Comparison of ENCODE assay signal across 8 cellular contexts in the genomic region with DNA sequence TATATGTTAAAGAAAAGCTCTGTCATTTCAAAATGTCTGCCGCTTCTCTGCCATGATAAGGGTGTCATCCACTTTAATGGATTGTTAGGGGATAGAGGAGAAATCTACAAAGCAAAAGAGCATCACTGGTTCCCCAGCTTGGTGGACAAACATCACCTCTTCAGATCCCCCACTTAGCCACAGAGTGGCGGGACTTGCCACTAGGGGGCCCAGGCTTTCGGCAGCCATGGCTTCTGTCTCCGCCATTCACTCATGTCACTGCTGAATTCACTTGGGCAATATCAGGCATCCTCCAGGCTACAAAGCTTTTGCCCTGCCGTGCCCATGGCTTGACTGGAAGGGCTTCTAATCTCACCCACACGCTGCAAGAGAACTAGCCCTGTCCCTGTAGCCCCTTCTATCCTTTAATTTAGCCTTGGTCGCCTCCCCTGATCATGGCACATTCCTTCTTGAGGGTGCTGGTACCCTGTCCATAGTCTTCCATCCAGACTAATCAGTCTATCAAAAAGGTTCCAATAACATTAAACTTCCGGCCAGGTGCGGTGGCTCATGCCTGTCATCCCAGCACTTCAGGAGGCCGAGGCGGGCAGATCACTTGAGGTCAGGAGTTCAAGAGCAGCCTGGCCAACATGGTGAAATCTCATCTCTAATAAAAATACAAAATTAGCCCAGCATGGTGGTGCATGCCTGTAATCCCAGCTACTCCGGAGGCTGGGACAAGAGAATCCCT. TPM values are rescaled to one million over a fixed set of nuclear protein-coding genes. Genes with fewer than 3 reads are reported as not detected.
A peak's percentile ranks its signal among the peaks of the same experiment; 100 is the strongest.
DNase-seq lines count a peak whose midpoint lies in the region; ATAC-seq, FAIRE-seq and TF ChIP-seq lines count a peak whose summit lies in the region.

No MANE protein-coding gene starts in this region.

- no peak overlapping the region for H3K4me3 Mint-ChIP-seq in GM23338
- H3K4me3 Mint-ChIP-seq in activated T-cell treated with anti-CD3 and anti-CD28 coated beads, Interleukin-2, amount 50 U/mL, for 4 hours, result no peak overlapping the region

- H3K36me3 Mint-ChIP-seq in GM23338 (ENCODE audit: low read depth), result peaks cover 9% of the 10 kb centered on the region; the same call in 2 of the 3 replicates
- no peaks in the 10 kb centered on the region for H3K36me3 Mint-ChIP-seq in activated T-cell treated with anti-CD3 and anti-CD28 coated beads, Interleukin-2, amount 50 U/mL, for 4 hours (ENCODE audit: insufficient read depth)

- H3K27me3 Mint-ChIP-seq in GM23338 (ENCODE audit: insufficient read depth, low read depth, poor library complexity), result peaks cover 15% of the 10 kb centered on the region
- no peaks in the 10 kb centered on the region for H3K27me3 Mint-ChIP-seq in activated T-cell treated with anti-CD3 and anti-CD28 coated beads, Interleukin-2, amount 50 U/mL, for 4 hours (ENCODE audit: low read depth)

- no peaks in the 10 kb centered on the region for H3F3A ChIP-seq in GM23338 (replicated peaks; ENCODE audit: low read depth)

- WGBS in pancreas, 2 donors, result 47 to 52% methylated on average over 12 of the region's 12 CpGs
- WGBS in upper lobe of left lung, 2 donors, result 55 to 69% methylated on average over 10 to 12 of the region's 12 CpGs

- H3K9me3 ChIP-seq in OCI-LY7 (ENCODE audit: low read length) (no peaks in the 10 kb centered on the region), pancreas (no peaks in the 10 kb centered on the region), upper lobe of left lung (no peaks in the 10 kb centered on the region)

- H3K79me2 ChIP-seq in GM23338 (replicated peaks; ENCODE audit: insufficient read depth), result no peaks in the 10 kb centered on the region
- no peaks in the 10 kb centered on the region for H3K79me2 ChIP-seq in OCI-LY7 (ENCODE audit: insufficient read depth, low read depth, low read length)

- H3K9me3 Mint-ChIP-seq in GM23338, result no peaks in the 10 kb centered on the region
- no peaks in the 10 kb centered on the region for H3K9me3 Mint-ChIP-seq in activated T-cell treated with anti-CD3 and anti-CD28 coated beads, Interleukin-2, amount 50 U/mL, for 4 hours

- FAIRE-seq in pancreas (lab: Jason Lieb, UNC), result no peak

- H3K9me2 ChIP-seq in GM23338 (ENCODE audit: insufficient read depth) (no peaks in the 10 kb centered on the region), OCI-LY7 (ENCODE audit: insufficient read depth, low read length) (no peaks in the 10 kb centered on the region)

- H4K20me1 ChIP-seq in GM23338 (replicated peaks; ENCODE audit: insufficient read depth), result no peaks in the 10 kb centered on the region; the same call in 1 of the 2 replicates
- no peaks in the 10 kb centered on the region for H4K20me1 ChIP-seq in OCI-LY7 (ENCODE audit: insufficient read depth, low read length)

- ATAC-seq in GM23338 (peak; percentile 70), pancreas (peak; percentile 58 to 94 (median 84)), upper lobe of left lung (ENCODE audit: low FRiP score in 2 of 2) (peak in 1 of 2 donors; percentile 79)
- peak; percentile 92 for ATAC-seq in activated T-cell treated with anti-CD3 and anti-CD28 coated beads, Interleukin-2, amount 50 U/mL, for 4 hours

- POLR2A ChIA-PET in OCI-LY7 (lab: Charles Lee), result no interaction called here

- H3K27me3 ChIP-seq in GM23338 (ENCODE audit: insufficient read depth), result no peaks in the 10 kb centered on the region
- H3K27me3 ChIP-seq in pancreas, result no peaks in the 10 kb centered on the region
- H3K27me3 ChIP-seq in upper lobe of left lung, result no peaks in the 10 kb centered on the region

- TF ChIP-seq EP300 in upper lobe of left lung (IDR thresholded peaks at IDR 0.05), result no peak

- no TSS peak for BruUV-seq in OCI-LY7 (replicated peaks; lab: Mats Ljungman, UMichigan)

- DNase-seq in AG10803 (ENCODE audit: low read depth), result peak; percentile 47
- DNase-seq in GM23338 (ENCODE audit: low spot score), result peak; percentile 84
- peak; percentile 82 for DNase-seq in OCI-LY7 (ENCODE audit: low spot score)
- peak; percentile 65 for DNase-seq in activated T-cell treated with anti-CD3 and anti-CD28 coated beads, Interleukin-2, amount 50 U/mL, for 4 hours
- DNase-seq in fibroblast of pulmonary artery (ENCODE audit: low read depth), result peak; percentile 54
- DNase-seq in pancreas, result peak in 3 of 6 donors; percentile 55 to 80 (median 62)
- DNase-seq in upper lobe of left lung, result peak in 1 of 2 donors; percentile 47
- no peak for DNase-seq in NCI-H2029 treated with DMSO at 0.1 percent for 48 hours (lab: John Stamatoyannopoulos, UW)

- H2AFZ ChIP-seq in GM23338 (no peak overlapping the region), OCI-LY7 (ENCODE audit: low read length) (peak overlapping the region; percentile 43; the same call in 1 of the 2 replicates)

- intact Hi-C loops in OCI-LY7 (cut with micrococcal nuclease; ENCODE audit: unreplicated experiment), result no loop called here
- intact Hi-C loops in pancreas (cut with DNase I), result no loop called here

- peaks cover 7% of the 10 kb centered on the region; the same call in 2 of the 3 replicates for H3K4me1 Mint-ChIP-seq in GM23338
- no peaks in the 10 kb centered on the region for H3K4me1 Mint-ChIP-seq in activated T-cell treated with anti-CD3 and anti-CD28 coated beads, Interleukin-2, amount 50 U/mL, for 4 hours (ENCODE audit: low read depth)

- H3K27ac ChIP-seq in GM23338 (ENCODE audit: low read depth) (no peak overlapping the region), OCI-LY7 (ENCODE audit: low read depth, low read length, poor library complexity, severe bottlenecking) (no peak overlapping the region), pancreas (no peak overlapping the region), upper lobe of left lung (no peak overlapping the region)

- H3K36me3 ChIP-seq in GM23338 (ENCODE audit: insufficient read depth) (no peaks in the 10 kb centered on the region), OCI-LY7 (ENCODE audit: insufficient read depth, low read length) (no peaks in the 10 kb centered on the region), pancreas (no peaks in the 10 kb centered on the region), upper lobe of left lung (no peaks in the 10 kb centered on the region)

- CTCF ChIA-PET in OCI-LY7 (lab: Charles Lee; ENCODE audit: unreplicated experiment), result no interaction called here

- TF ChIP-seq POLR2A in upper lobe of left lung (IDR thresholded peaks at IDR 0.05), result no peak

- no peak overlapping the region for H3K4me3 ChIP-seq in AG10803 (ENCODE audit: low read length)
- no peak overlapping the region for H3K4me3 ChIP-seq in GM23338
- no peak overlapping the region for H3K4me3 ChIP-seq in OCI-LY7 (ENCODE audit: low read depth, low read length, poor library complexity, severe bottlenecking)
- H3K4me3 ChIP-seq in fibroblast of pulmonary artery (replicated peaks; ENCODE audit: low read depth, low read length), result no peak overlapping the region
- no peak overlapping the region for H3K4me3 ChIP-seq in pancreas
- H3K4me3 ChIP-seq in upper lobe of left lung, result no peak overlapping the region

- peaks cover 3% of the 10 kb centered on the region; the same call in 1 of the 2 replicates for H3K4me1 ChIP-seq in GM23338 (ENCODE audit: insufficient read depth)
- H3K4me1 ChIP-seq in OCI-LY7 (ENCODE audit: insufficient read depth, low read length, poor library complexity, severe bottlenecking), result peaks cover 9% of the 10 kb centered on the region
- no peaks in the 10 kb centered on the region for H3K4me1 ChIP-seq in pancreas
- no peaks in the 10 kb centered on the region for H3K4me1 ChIP-seq in upper lobe of left lung

- no peak overlapping the region for H3K27ac Mint-ChIP-seq in GM23338

- peak; percentile 83 for TF ChIP-seq CTCF in AG10803 (conservative IDR thresholded peaks at IDR 0.05; ENCODE audit: low read length)
- peak; percentile 79 to 84 for TF ChIP-seq CTCF in GM23338 (conservative IDR thresholded peaks at IDR 0.05; ENCODE audit: low read depth in 2 of 2)
- peak; percentile 98 for TF ChIP-seq CTCF in OCI-LY7 (conservative IDR thresholded peaks at IDR 0.05; ENCODE audit: low read length)
- TF ChIP-seq CTCF in fibroblast of pulmonary artery (IDR thresholded peaks at IDR 0.05; ENCODE audit: low read length, missing control alignments), result peak; percentile 89
- peak; percentile 44 to 74 (median 66) for TF ChIP-seq CTCF in pancreas (IDR thresholded peaks at IDR 0.05)
- TF ChIP-seq CTCF in upper lobe of left lung (IDR thresholded peaks at IDR 0.05), result peak; percentile 47 to 75 (median 64)

- no peak overlapping the region for H3K4me2 ChIP-seq in GM23338
- H3K4me2 ChIP-seq in OCI-LY7 (ENCODE audit: low read length), result no peak overlapping the region

TF ChIP-seq in GM23338, 12 proteins besides CTCF, POLR2A, EP300 and RAD21:
- 0 out of 2 replicates have a peak, but pooled peaks have one; percentile 20 for TF ChIP-seq POLR2AphosphoS5 (IDR thresholded peaks at IDR 0.05; ENCODE audit: low read depth)
- TF ChIP-seq CREB1 (CRISPR knock-in tag; IDR thresholded peaks at IDR 0.05; ENCODE audit: low read depth), result no peak
- TF ChIP-seq NANOG (IDR thresholded peaks at IDR 0.05; ENCODE audit: borderline replicate concordance), result no peak

RNA-seq across cellular contexts. Expression of gene SBK1, which starts 34.7 kb away (rescaled TPM):
- total RNA-seq in GM23338 (2014; rRNA removed; shearing (Covaris generic)), result 59.8 and 68.1 TPM in 2 replicates
- polyA plus RNA-seq in GM23338 (2016; fragmentation: Nextera tagmentation; extraction: Ambion mirVana) (23.9 and 25.5 TPM in 2 replicates), pancreas (1 to 10 TPM in 1 of 2 donors, under 1 TPM in 1; 0.96 to 1.4 TPM)
- 0.22 and 0.46 TPM in 2 replicates for total RNA-seq in OCI-LY7 (2014; rRNA removed; shearing (Covaris generic))
- total RNA-seq in OCI-LY7 (2022) (0.63 TPM in 2 replicates), pancreas (1 to 10 TPM; 1.3 to 4.0 (median 1.6) TPM), upper lobe of left lung (1 to 10 TPM; 1.1 to 4.2 (median 2.1) TPM)
- total RNA-seq in activated T-cell treated with anti-CD3 and anti-CD28 coated beads, Interleukin-2, amount 50 U/mL, for 4 hours, result 1 to 10 TPM; 1.4 to 1.5 (median 1.5) TPM

RNA-seq across cellular contexts. Expression of gene NPIPB6, which starts 36.3 kb away (rescaled TPM):
- total RNA-seq in GM23338 (2014; rRNA removed; shearing (Covaris generic)), result 1.5 TPM in 1 of 2 replicates, not detected in the other
- polyA plus RNA-seq in GM23338 (2016; fragmentation: Nextera tagmentation; extraction: Ambion mirVana), result 1.8 and 3.0 TPM in 2 replicates
- 5.0 and 5.3 TPM in 2 replicates for total RNA-seq in OCI-LY7 (2014; rRNA removed; shearing (Covaris generic))
- total RNA-seq in OCI-LY7 (2022), result 12.1 and 16.1 TPM in 2 replicates
- total RNA-seq in activated T-cell treated with anti-CD3 and anti-CD28 coated beads, Interleukin-2, amount 50 U/mL, for 4 hours, result 1 to 10 TPM in 1 of 3 donors, under 1 TPM in 1, not detected in 1; 0.81 to 1.4 TPM
- 1 to 10 TPM in 2 of 6 donors, under 1 TPM in 3, not detected in 1; 0.25 to 2.0 (median 0.58) TPM for total RNA-seq in pancreas
- polyA plus RNA-seq in pancreas, result under 1 TPM; 0.61 to 0.77 TPM
- 1 to 10 TPM in 2 of 6 donors, not detected in 4; 1.6 to 3.3 TPM for total RNA-seq in upper lobe of left lung

Comparison
In these comparisons a context has a peak if more than half of its experiments do, and no peak if none do; other contexts are left out.
1. RNA of gene SBK1, which starts 34.7 kb away (total RNA-seq): 59.8 to 68.1 TPM in GM23338; 1.1 to 4.2 TPM in upper lobe of left lung, 1.3 to 4.0 TPM in pancreas, 1.4 to 1.5 TPM in activated T-cell treated with anti-CD3 and anti-CD28 coated beads, Interleukin-2, amount 50 U/mL, for 4 hours and 0.22 to 0.63 TPM in OCI-LY7; every median in the first group is over 10 times any median in the second.
2. Peak in every context shown above with its lines, with median percentiles within 50 percentile points of each other: CTCF ChIP-seq.